8 cellular contexts compared by ENCODE assay signal in genomic region chr12:120468271-120468845, GRCh38. TPM values are rescaled to one million over a fixed set of nuclear protein-coding genes. Genes with fewer than 3 reads are reported as not detected.
DNase-seq lines count a peak whose midpoint lies in the region; ATAC-seq and TF ChIP-seq lines count a peak whose summit lies in the region.

No MANE protein-coding gene starts in this region.

- no peak for TF ChIP-seq CTCF in mammary epithelial cell (conservative IDR thresholded peaks at IDR 0.05 in 1 of 2, IDR thresholded peaks at IDR 0.05 in 1 of 2; ENCODE audit: extremely low read depth in 1 of 2, insufficient read depth in 1 of 2, low read depth in 1 of 2, low read length in 2 of 2)

- H2AFZ ChIP-seq in mammary epithelial cell (ENCODE audit: low read depth, low read length), result peak overlapping the region; percentile 9

- H3K9me3 Mint-ChIP-seq in stimulated activated naive CD8-positive, alpha-beta T cell treated with anti-CD3 and anti-CD28 coated beads, Interleukin-15, amount 100 ng/mL, for 72 hours, result no peaks in the 10 kb centered on the region

- peak overlapping the region; percentile 65 for H3K9ac ChIP-seq in mammary epithelial cell (ENCODE audit: insufficient read depth, low read length)

- H3K4me2 ChIP-seq in mammary epithelial cell (ENCODE audit: insufficient read depth, low read depth, low read length), result peak overlapping the region; percentile 88

- peaks cover 5% of the 10 kb centered on the region for H3K4me1 ChIP-seq in mammary epithelial cell (ENCODE audit: insufficient read depth, low read length)

- CTCF ChIA-PET in mammary epithelial cell (lab: Charles Lee; ENCODE audit: low non-redundant PET), result interaction anchor here (0.7 kb wide), 1 partner anchor 1524 kb away, joined by 4 read pairs; no protein-coding TSS in a partner anchor

- no peak for ATAC-seq in stimulated activated naive CD8-positive, alpha-beta T cell treated with anti-CD3 and anti-CD28 coated beads, Interleukin-15, amount 100 ng/mL, for 72 hours
- no peak for ATAC-seq in GM18867 (IDR thresholded peaks at IDR 0.05; ENCODE audit: unreplicated experiment)

- in situ Hi-C loops in mammary epithelial cell (cut with MboI; ENCODE audit: low sequenced_read_pairs in 2 of 2), result no loop called here

- H3K27me3 Mint-ChIP-seq in stimulated activated naive CD8-positive, alpha-beta T cell treated with anti-CD3 and anti-CD28 coated beads, Interleukin-15, amount 100 ng/mL, for 72 hours, result no peaks in the 10 kb centered on the region

- peak overlapping the region; percentile 99 for H3K4me3 ChIP-seq in H7 (ENCODE audit: insufficient read depth, low read depth, low read length)
- peak overlapping the region; percentile 79 to 92 (median 79) for H3K4me3 ChIP-seq in mammary epithelial cell (replicated peaks in 1 of 3; ENCODE audit: insufficient read depth in 1 of 3, low read depth in 2 of 3, low read length in 3 of 3)

- intact Hi-C loops in mammary epithelial cell (cut with micrococcal nuclease), result loop anchor here (2.0 kb wide), 1 partner anchor 70 kb away; no protein-coding TSS in a partner anchor

- H3K4me3 Mint-ChIP-seq in stimulated activated naive CD8-positive, alpha-beta T cell treated with anti-CD3 and anti-CD28 coated beads, Interleukin-15, amount 100 ng/mL, for 72 hours, result peak overlapping the region; percentile 93 to 98

- DNase-seq in COR-L47 (lab: John Stamatoyannopoulos, UW) (peak; percentile 5), H7 (peak; percentile 53), RPMI8226 (peak; percentile 48), mammary epithelial cell (peak; percentile 51), kidney tubule cell (ENCODE audit: low spot score) (peak; percentile 66), occipital lobe (lab: John Stamatoyannopoulos, UW) (no peak)
- DNase-seq in stimulated activated naive CD8-positive, alpha-beta T cell treated with anti-CD3 and anti-CD28 coated beads, Interleukin-15, amount 100 ng/mL, for 72 hours, result peak in 1 of 2 donors; percentile 40

- peaks cover 93% of the 10 kb centered on the region for H3K79me2 ChIP-seq in mammary epithelial cell (ENCODE audit: insufficient read depth, low read length)

- TSS peak; percentile 21 for BruUV-seq in mammary epithelial cell (replicated peaks; lab: Mats Ljungman, UMichigan)

- H3K9me3 ChIP-seq in mammary epithelial cell (replicated peaks; ENCODE audit: insufficient read depth, low read length), result no peaks in the 10 kb centered on the region

- peak overlapping the region; percentile 58 for H3K27ac ChIP-seq in mammary epithelial cell (ENCODE audit: insufficient read depth, low read depth, low read length)

- H3K36me3 ChIP-seq in H7 (replicated peaks; ENCODE audit: control insufficient read depth, insufficient read depth, low read length) (peaks cover 23% of the 10 kb centered on the region), mammary epithelial cell (ENCODE audit: insufficient read depth, low read length) (peaks cover 25% of the 10 kb centered on the region)

- 2% methylated on average over 22 of the region's 23 CpGs for WGBS in mammary epithelial cell (ENCODE audit: low coverage, missing lambda C conversion rate)

- H3K27me3 ChIP-seq in H7 (ENCODE audit: control insufficient read depth, insufficient read depth, low read length), result no peaks in the 10 kb centered on the region
- H3K27me3 ChIP-seq in mammary epithelial cell (ENCODE audit: insufficient read depth, low read length), result no peaks in the 10 kb centered on the region

- H3K4me1 Mint-ChIP-seq in stimulated activated naive CD8-positive, alpha-beta T cell treated with anti-CD3 and anti-CD28 coated beads, Interleukin-15, amount 100 ng/mL, for 72 hours, result peaks cover 65% of the 10 kb centered on the region

- peaks cover 4% of the 10 kb centered on the region for H4K20me1 ChIP-seq in mammary epithelial cell (ENCODE audit: insufficient read depth, low read length)

- H3K27ac Mint-ChIP-seq in stimulated activated naive CD8-positive, alpha-beta T cell treated with anti-CD3 and anti-CD28 coated beads, Interleukin-15, amount 100 ng/mL, for 72 hours, result peak overlapping the region; percentile 88 to 96

- dilution Hi-C loops in mammary epithelial cell (cut with HindIII; ENCODE audit: low sequenced_read_pairs), result no loop called here

RNA-seq across cellular contexts. Expression of gene SRSF9, which starts 1.2 kb away (rescaled TPM):
- total RNA-seq in H7 (2014; rRNA removed; shearing (Covaris generic)), result 203 and 212 TPM in 2 replicates
- total RNA-seq in mammary epithelial cell, result 100 to 1,000 TPM in 1 of 2 donors, 10 to 100 TPM in 1; 84.7 to 205 TPM
- 143 TPM for polyA plus RNA-seq in mammary epithelial cell
- 72.0 TPM for polyA minus RNA-seq in mammary epithelial cell
- 87.8 TPM for total RNA-seq in occipital lobe

RNA-seq across cellular contexts. Expression of gene GATC, which starts 22.1 kb away (rescaled TPM):
- total RNA-seq in H7 (2014; rRNA removed; shearing (Covaris generic)), result 19.8 and 23.4 TPM in 2 replicates
- total RNA-seq in mammary epithelial cell (10 to 100 TPM; 19.5 to 32.9 TPM), occipital lobe (27.6 TPM)
- polyA plus RNA-seq in mammary epithelial cell, result 13.2 TPM
- 32.4 TPM for polyA minus RNA-seq in mammary epithelial cell

RNA-seq across cellular contexts. Expression of gene TRIAP1, which starts 22.2 kb away (rescaled TPM):
- 35.2 and 37.2 TPM in 2 replicates for total RNA-seq in H7 (2014; rRNA removed; shearing (Covaris generic))
- total RNA-seq in mammary epithelial cell (10 to 100 TPM; 27.8 to 41.6 TPM), occipital lobe (10.0 TPM)
- 42.7 TPM for polyA plus RNA-seq in mammary epithelial cell
- 24.9 TPM for polyA minus RNA-seq in mammary epithelial cell

RNA-seq across cellular contexts. Expression of gene DYNLL1, which starts 27.6 kb away (rescaled TPM):
- total RNA-seq in H7 (2014; rRNA removed; shearing (Covaris generic)), result 215 and 313 TPM in 2 replicates
- total RNA-seq in mammary epithelial cell (100 to 1,000 TPM; 210 to 390 TPM), occipital lobe (252 TPM)
- 723 TPM for polyA plus RNA-seq in mammary epithelial cell
- polyA minus RNA-seq in mammary epithelial cell, result 177 TPM

RNA-seq across cellular contexts. Expression of gene COX6A1, which starts 30.4 kb away (rescaled TPM):
- 488 and 604 TPM in 2 replicates for total RNA-seq in H7 (2014; rRNA removed; shearing (Covaris generic))
- total RNA-seq in mammary epithelial cell (100 to 1,000 TPM; 306 to 422 TPM), occipital lobe (367 TPM)
- polyA plus RNA-seq in mammary epithelial cell, result 907 TPM
- 152 TPM for polyA minus RNA-seq in mammary epithelial cell
